ENCODE assay signal across 22 cellular contexts in the genomic region with DNA sequence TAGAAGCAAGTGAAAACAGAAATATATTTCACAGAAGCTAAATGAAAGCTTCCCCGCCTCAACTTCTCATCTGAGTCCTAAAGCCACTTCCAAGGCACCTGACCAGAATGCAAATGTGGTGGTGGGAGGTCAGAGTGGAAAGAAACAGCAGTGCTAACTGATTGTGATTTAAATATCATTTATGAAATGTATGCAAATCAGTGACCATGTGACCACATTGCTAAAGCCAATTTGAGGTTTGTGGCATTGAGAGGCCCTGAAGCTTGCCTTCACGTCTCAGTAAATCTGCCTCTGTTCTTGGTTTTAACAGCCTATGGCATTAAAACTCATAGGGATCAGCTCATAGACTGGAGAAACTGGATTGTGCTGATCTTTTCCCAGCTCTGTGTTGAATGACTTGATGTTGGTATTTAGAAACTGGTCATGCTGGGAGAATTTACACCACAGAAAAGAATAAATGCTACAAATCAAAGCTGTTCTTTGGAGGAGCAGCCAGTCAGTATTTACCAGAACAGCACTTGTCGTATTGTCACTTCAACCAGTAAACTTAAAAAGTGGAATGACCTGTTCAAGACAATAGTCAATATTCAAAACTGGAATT.
DNase-seq lines count a peak whose midpoint lies in the region; ATAC-seq, FAIRE-seq and TF ChIP-seq lines count a peak whose summit lies in the region.
"Had no signal": no experiment of that assay in that cellular context is flagged by ENCODE, and none has a peak within 500 bp of the region (broad histone marks: within the 10 kb centered on the region; RNA-seq: fewer than 3 reads in every experiment).

No MANE protein-coding gene starts in this region.

- H3K36me3 Mint-ChIP-seq in astrocyte (ENCODE audit: low read depth, unreplicated experiment) (no peaks in the 10 kb centered on the region), osteocyte (ENCODE audit: unreplicated experiment) (no peaks in the 10 kb centered on the region)
- no peaks in the 10 kb centered on the region for H3K36me3 Mint-ChIP-seq in activated CD4-positive, alpha-beta T cell treated with anti-CD3 and anti-CD28 coated beads, Interleukin-2, amount 10 ng/mL, durations not matched to agents 24 days and 14 days (ENCODE audit: low read depth)
- H3K36me3 Mint-ChIP-seq: mesothelial cell of epicardium had no signal

- H3K79me2 ChIP-seq in astrocyte (ENCODE audit: insufficient read depth, low read length) = no peaks in the 10 kb centered on the region

- H4K20me1 ChIP-seq in astrocyte (ENCODE audit: insufficient read depth, low read length) = no peaks in the 10 kb centered on the region

- H3K9me3 Mint-ChIP-seq in astrocyte (ENCODE audit: unreplicated experiment) (peaks cover 3% of the 10 kb centered on the region), osteocyte (ENCODE audit: unreplicated experiment) (peaks cover 11% of the 10 kb centered on the region)
- no peaks in the 10 kb centered on the region for H3K9me3 Mint-ChIP-seq in activated CD4-positive, alpha-beta T cell treated with anti-CD3 and anti-CD28 coated beads, Interleukin-2, amount 10 ng/mL, durations not matched to agents 24 days and 14 days
- H3K9me3 Mint-ChIP-seq: activated T-helper 2 cell treated with anti-CD3 and anti-CD28 coated beads, Interferon-gamma antibody, Interleukin-2, Interleukin-4, amounts not matched to agents 10 μg/mL and 5 μg/mL and 100 μg/mL, durations not matched to agents 14 hours and 24 hours and 36 hours; central memory CD8-positive, alpha-beta T cell had no signal

- H3K27ac ChIP-seq in astrocyte (ENCODE audit: low read depth, low read length) = no peak overlapping the region
- H3K27ac ChIP-seq: heart right ventricle, right lobe of liver, vagina had no signal

- H3K27ac Mint-ChIP-seq in astrocyte (ENCODE audit: unreplicated experiment) (peak overlapping the region; percentile 73), osteocyte (ENCODE audit: unreplicated experiment) (no peak overlapping the region)
- H3K27ac Mint-ChIP-seq in activated CD4-positive, alpha-beta T cell treated with anti-CD3 and anti-CD28 coated beads, Interleukin-2, amount 10 ng/mL, durations not matched to agents 24 days and 14 days = no peak overlapping the region
- H3K27ac Mint-ChIP-seq: activated T-helper 2 cell treated with anti-CD3 and anti-CD28 coated beads, Interferon-gamma antibody, Interleukin-2, Interleukin-4, amounts not matched to agents 10 μg/mL and 5 μg/mL and 100 μg/mL, durations not matched to agents 14 hours and 24 hours and 36 hours; mesothelial cell of epicardium had no signal

- no peak for TF ChIP-seq CTCF in astrocyte (IDR thresholded peaks at IDR 0.05; ENCODE audit: insufficient read depth, low read depth, low read length)
- no peak for TF ChIP-seq CTCF in osteocyte (IDR thresholded peaks at IDR 0.05)

- DNase-seq in AG08396 (ENCODE audit: low spot score) = peak; percentile 22
- DNase-seq in astrocyte (ENCODE audit: low read depth) = peak; percentile 56
- no peak for DNase-seq in COLO668 (lab: John Stamatoyannopoulos, UW; ENCODE audit: unreplicated experiment)
- DNase-seq in activated CD4-positive, alpha-beta T cell treated with anti-CD3 and anti-CD28 coated beads, Interleukin-2, amount 10 ng/mL, durations not matched to agents 24 days and 14 days = no peak
- DNase-seq in osteocyte (ENCODE audit: extremely low spot score, unreplicated experiment) = no peak
- DNase-seq: ACHN; COR-L47; effector CD4-positive, alpha-beta T cell; heart right ventricle; NCI-H1105; right lobe of liver; SW 1271 had no signal

- ATAC-seq in GM19395 (IDR thresholded peaks at IDR 0.05; ENCODE audit: unreplicated experiment) = peak; percentile 45
- ATAC-seq in HG03354 (IDR thresholded peaks at IDR 0.05; ENCODE audit: poor library complexity, severe bottlenecking, unreplicated experiment) = peak; percentile 69
- no peak for ATAC-seq in GM21786 (IDR thresholded peaks at IDR 0.05; ENCODE audit: unreplicated experiment)
- ATAC-seq: heart right ventricle had no signal

- H3K4me2 ChIP-seq in astrocyte (ENCODE audit: low read length) = no peak overlapping the region

- H3K4me3 Mint-ChIP-seq in astrocyte (ENCODE audit: unreplicated experiment) = no peak overlapping the region
- H3K4me3 Mint-ChIP-seq in activated CD4-positive, alpha-beta T cell treated with anti-CD3 and anti-CD28 coated beads, Interleukin-2, amount 10 ng/mL, durations not matched to agents 24 days and 14 days = no peak overlapping the region
- H3K4me3 Mint-ChIP-seq in osteocyte (ENCODE audit: unreplicated experiment) = no peak overlapping the region
- H3K4me3 Mint-ChIP-seq: central memory CD8-positive, alpha-beta T cell; mesothelial cell of epicardium had no signal

- no peaks in the 10 kb centered on the region for H3K9me3 ChIP-seq in astrocyte (ENCODE audit: insufficient read depth, low read depth, low read length)
- H3K9me3 ChIP-seq: heart right ventricle, neutrophil, right lobe of liver, vagina had no signal

- H2AFZ ChIP-seq in astrocyte (ENCODE audit: low read depth, low read length) = no peak overlapping the region

- no peak overlapping the region for H3K4me3 ChIP-seq in astrocyte (ENCODE audit: insufficient read depth, low read depth, low read length)
- H3K4me3 ChIP-seq: heart right ventricle, right lobe of liver, vagina had no signal

- no peak overlapping the region for H3K9ac ChIP-seq in astrocyte (ENCODE audit: low read length)

- no peaks in the 10 kb centered on the region for H3K4me1 ChIP-seq in astrocyte (ENCODE audit: insufficient read depth, low read length)
- H3K4me1 ChIP-seq: heart right ventricle, right lobe of liver, vagina had no signal

- H3K4me1 Mint-ChIP-seq in astrocyte (ENCODE audit: low read depth, unreplicated experiment) (peaks cover 18% of the 10 kb centered on the region), osteocyte (ENCODE audit: unreplicated experiment) (peaks cover 1% of the 10 kb centered on the region)
- H3K4me1 Mint-ChIP-seq in activated CD4-positive, alpha-beta T cell treated with anti-CD3 and anti-CD28 coated beads, Interleukin-2, amount 10 ng/mL, durations not matched to agents 24 days and 14 days = no peaks in the 10 kb centered on the region
- H3K4me1 Mint-ChIP-seq: central memory CD8-positive, alpha-beta T cell; mesothelial cell of epicardium had no signal

- H3K27me3 ChIP-seq in astrocyte (ENCODE audit: insufficient read depth, low read length) = no peaks in the 10 kb centered on the region
- H3K27me3 ChIP-seq: heart right ventricle, neutrophil, right lobe of liver, vagina had no signal

- H3K27me3 Mint-ChIP-seq in astrocyte (ENCODE audit: low read depth, unreplicated experiment) (no peaks in the 10 kb centered on the region), osteocyte (ENCODE audit: unreplicated experiment) (no peaks in the 10 kb centered on the region)
- no peaks in the 10 kb centered on the region for H3K27me3 Mint-ChIP-seq in activated CD4-positive, alpha-beta T cell treated with anti-CD3 and anti-CD28 coated beads, Interleukin-2, amount 10 ng/mL, durations not matched to agents 24 days and 14 days
- H3K27me3 Mint-ChIP-seq: central memory CD8-positive, alpha-beta T cell had no signal

- no peak for FAIRE-seq in astrocyte (lab: Jason Lieb, UNC)
- FAIRE-seq: G401.6, keratinocyte had no signal

- no peaks in the 10 kb centered on the region for H3K36me3 ChIP-seq in astrocyte (ENCODE audit: insufficient read depth, low read length)
- H3K36me3 ChIP-seq: heart right ventricle, neutrophil, right lobe of liver, vagina had no signal

- intact Hi-C loops in activated CD4-positive, alpha-beta T cell treated with anti-CD3 and anti-CD28 coated beads, Interleukin-2, amount 10 ng/mL, durations not matched to agents 24 days and 14 days (cut with micrococcal nuclease) = no loop called here

Comparison
In these comparisons a context has a peak if more than half of its experiments do, and no peak if none do; other contexts are left out.
1. DNase-seq: peak in AG08396 (single experiment) and astrocyte (single experiment); none in COLO668 (single experiment), activated CD4-positive, alpha-beta T cell treated with anti-CD3 and anti-CD28 coated beads, Interleukin-2, amount 10 ng/mL, durations not matched to agents 24 days and 14 days (single experiment) and osteocyte (single experiment).